ENCODE assay signal across 27 cellular contexts in the genomic region with DNA sequence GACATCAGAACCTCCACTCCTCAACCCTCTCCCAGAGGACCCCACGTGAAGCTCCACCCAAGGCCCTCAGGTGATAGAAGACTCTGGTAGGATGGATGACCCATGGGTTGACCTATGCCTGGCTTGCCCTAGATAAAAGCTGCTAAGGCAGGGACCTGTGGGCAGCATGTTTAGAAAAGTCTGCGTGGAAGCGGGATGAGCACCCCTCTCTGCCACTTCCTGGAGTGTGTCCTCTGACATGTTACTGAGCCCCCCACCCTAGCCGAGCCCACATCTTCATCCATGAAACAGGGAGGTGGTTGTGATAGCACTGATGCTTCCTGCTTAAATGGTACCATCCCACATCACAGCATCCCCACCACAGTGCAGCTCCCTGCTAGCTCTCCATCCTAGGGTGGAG.
"Had no signal": no experiment of that assay in that cellular context is flagged by ENCODE, and none has a peak within 500 bp of the region (broad histone marks: within the 10 kb centered on the region; RNA-seq: fewer than 3 reads in every experiment).

No MANE protein-coding gene starts in this region.

- H3K4me1 Mint-ChIP-seq: stimulated activated effector memory CD8-positive, alpha-beta T cell treated with anti-CD3 and anti-CD28 coated beads, Interleukin-12 subunit alpha, Interleukin-12 subunit beta, amount 100 ng/mL, for 72 hours; stimulated activated memory B cell treated with anti-CD40 and anti-IgM and Interleukin-4, amounts not matched to agents 10 μg/mL and 1 μg/mL and 100 μg/mL, for 72 hours; stimulated activated naive B cell treated with anti-CD40 and anti-IgM and Interleukin-4, amounts not matched to agents 10 μg/mL and 1 μg/mL and 100 μg/mL, for 72 hours; stimulated activated naive CD8-positive, alpha-beta T cell treated with anti-CD3 and anti-CD28 coated beads, Interleukin-15, amount 100 ng/mL, for 72 hours had no signal

- H3K9me3 Mint-ChIP-seq: stimulated activated effector memory CD8-positive, alpha-beta T cell treated with anti-CD3 and anti-CD28 coated beads, Interleukin-12 subunit alpha, Interleukin-12 subunit beta, amount 100 ng/mL, for 72 hours; stimulated activated memory B cell treated with anti-CD40 and anti-IgM and Interleukin-4, amounts not matched to agents 10 μg/mL and 1 μg/mL and 100 μg/mL, for 72 hours; stimulated activated naive B cell treated with anti-CD40 and anti-IgM and Interleukin-4, amounts not matched to agents 10 μg/mL and 1 μg/mL and 100 μg/mL, for 72 hours; stimulated activated naive CD8-positive, alpha-beta T cell treated with anti-CD3 and anti-CD28 coated beads, Interleukin-15, amount 100 ng/mL, for 72 hours; stimulated activated naive CD8-positive, alpha-beta T cell treated with anti-CD3 and anti-CD28 coated beads, Interleukin-15, Interleukin-2, amounts not matched to agents 100 ng/mL and 50 ng/mL, for 24 hours; type B pancreatic cell had no signal

- H3K4me3 ChIP-seq: stomach, suprapubic skin, testis, thoracic aorta, thyroid gland, tibial artery, tibial nerve, transverse colon, upper lobe of left lung, upper lobe of right lung, uterus, vagina had no signal

- H3K27ac ChIP-seq: stomach, suprapubic skin, testis, thoracic aorta, thyroid gland, tibial artery, tibial nerve, transverse colon, upper lobe of right lung, uterus, vagina had no signal

- H3K36me3 ChIP-seq: uterus had no signal

- DNase-seq: stimulated activated CD4-positive, alpha-beta T cell treated with anti-CD3 and anti-CD28 coated beads, Interleukin-2, amount 100 ng/mL, for 48 hours; stimulated activated CD4-positive, alpha-beta T cell treated with anti-CD3 and anti-CD28 coated beads, Interleukin-4, amount 100 ng/mL, for 1 hour; stimulated activated CD4-positive, alpha-beta T cell treated with anti-CD3 and anti-CD28 coated beads, Interleukin-4, amount 100 ng/mL, for 24 hours; stimulated activated CD4-positive, alpha-beta T cell treated with anti-CD3 and anti-CD28 coated beads, Interleukin-4, amount 100 ng/mL, for 4 hours; stimulated activated CD8-positive, alpha-beta memory T cell treated with anti-CD3 and anti-CD28 coated beads, Interleukin-4, amount 100 ng/mL, for 48 hours; stimulated activated naive B cell treated with anti-CD40 and anti-IgM and Interleukin-4, amounts not matched to agents 10 μg/mL and 1 μg/mL and 100 μg/mL, for 72 hours; stimulated activated naive CD4-positive, alpha-beta T cell; stimulated activated naive CD4-positive, alpha-beta T cell treated with Interleukin-2 at 50 U/mL for 16 hours; stimulated activated naive CD8-positive, alpha-beta T cell treated with anti-CD3 and anti-CD28 coated beads, Interleukin-15, amount 100 ng/mL, for 72 hours; stimulated activated naive CD8-positive, alpha-beta T cell treated with anti-CD3 and anti-CD28 coated beads, Interleukin-15, Interleukin-2, amounts not matched to agents 100 U/mL and 50 U/mL, for 24 hours; stomach; substantia nigra; testis; thyroid gland; tibial artery; transverse colon; upper lobe of left lung; upper lobe of right lung; uterus had no signal

- H3K9me3 ChIP-seq: stomach, suprapubic skin, testis, thoracic aorta, thyroid gland, tibial artery, tibial nerve, transverse colon, upper lobe of left lung, upper lobe of right lung, uterus, vagina had no signal

- H3K27me3 ChIP-seq: stomach, suprapubic skin, testis, thyroid gland, tibial artery, tibial nerve, transverse colon, upper lobe of left lung, upper lobe of right lung, uterus, vagina had no signal

- H3K4me3 Mint-ChIP-seq: stimulated activated effector memory CD8-positive, alpha-beta T cell treated with anti-CD3 and anti-CD28 coated beads, Interleukin-12 subunit alpha, Interleukin-12 subunit beta, amount 100 ng/mL, for 72 hours; stimulated activated memory B cell treated with anti-CD40 and anti-IgM and Interleukin-4, amounts not matched to agents 10 μg/mL and 1 μg/mL and 100 μg/mL, for 72 hours; stimulated activated naive B cell treated with anti-CD40 and anti-IgM and Interleukin-4, amounts not matched to agents 10 μg/mL and 1 μg/mL and 100 μg/mL, for 72 hours; stimulated activated naive CD8-positive, alpha-beta T cell treated with anti-CD3 and anti-CD28 coated beads, Interleukin-15, amount 100 ng/mL, for 72 hours; stimulated activated naive CD8-positive, alpha-beta T cell treated with anti-CD3 and anti-CD28 coated beads, Interleukin-15, Interleukin-2, amounts not matched to agents 100 ng/mL and 50 ng/mL, for 24 hours; type B pancreatic cell had no signal

- H3K4me1 ChIP-seq: stomach, suprapubic skin, testis, tibial artery, tibial nerve, upper lobe of left lung, upper lobe of right lung, uterus, vagina had no signal

- H3K27ac Mint-ChIP-seq: stimulated activated effector memory CD8-positive, alpha-beta T cell treated with anti-CD3 and anti-CD28 coated beads, Interleukin-12 subunit alpha, Interleukin-12 subunit beta, amount 100 ng/mL, for 72 hours; stimulated activated memory B cell treated with anti-CD40 and anti-IgM and Interleukin-4, amounts not matched to agents 10 μg/mL and 1 μg/mL and 100 μg/mL, for 72 hours; stimulated activated naive B cell treated with anti-CD40 and anti-IgM and Interleukin-4, amounts not matched to agents 10 μg/mL and 1 μg/mL and 100 μg/mL, for 72 hours; stimulated activated naive CD8-positive, alpha-beta T cell treated with anti-CD3 and anti-CD28 coated beads, Interleukin-15, amount 100 ng/mL, for 72 hours; stimulated activated naive CD8-positive, alpha-beta T cell treated with anti-CD3 and anti-CD28 coated beads, Interleukin-15, Interleukin-2, amounts not matched to agents 100 ng/mL and 50 ng/mL, for 24 hours; type B pancreatic cell had no signal

- H3K27me3 Mint-ChIP-seq: stimulated activated memory B cell treated with anti-CD40 and anti-IgM and Interleukin-4, amounts not matched to agents 10 μg/mL and 1 μg/mL and 100 μg/mL, for 72 hours; stimulated activated naive CD8-positive, alpha-beta T cell treated with anti-CD3 and anti-CD28 coated beads, Interleukin-15, amount 100 ng/mL, for 72 hours; stimulated activated naive CD8-positive, alpha-beta T cell treated with anti-CD3 and anti-CD28 coated beads, Interleukin-15, Interleukin-2, amounts not matched to agents 100 ng/mL and 50 ng/mL, for 24 hours; type B pancreatic cell had no signal

- ATAC-seq: stimulated activated effector memory CD8-positive, alpha-beta T cell treated with anti-CD3 and anti-CD28 coated beads, Interleukin-12 subunit alpha, Interleukin-12 subunit beta, amount 100 ng/mL, for 72 hours; stimulated activated memory B cell treated with anti-CD40 and anti-IgM and Interleukin-4, amounts not matched to agents 10 μg/mL and 1 μg/mL and 100 μg/mL, for 72 hours; stimulated activated naive B cell treated with anti-CD40 and anti-IgM and Interleukin-4, amounts not matched to agents 10 μg/mL and 1 μg/mL and 100 μg/mL, for 72 hours; stimulated activated naive CD8-positive, alpha-beta T cell treated with anti-CD3 and anti-CD28 coated beads, Interleukin-15, amount 100 ng/mL, for 72 hours; stimulated activated naive CD8-positive, alpha-beta T cell treated with anti-CD3 and anti-CD28 coated beads, Interleukin-15, Interleukin-2, amounts not matched to agents 100 U/mL and 50 U/mL, for 24 hours; upper lobe of right lung had no signal

- H3K36me3 Mint-ChIP-seq: stimulated activated effector memory CD8-positive, alpha-beta T cell treated with anti-CD3 and anti-CD28 coated beads, Interleukin-12 subunit alpha, Interleukin-12 subunit beta, amount 100 ng/mL, for 72 hours; stimulated activated memory B cell treated with anti-CD40 and anti-IgM and Interleukin-4, amounts not matched to agents 10 μg/mL and 1 μg/mL and 100 μg/mL, for 72 hours; stimulated activated naive B cell treated with anti-CD40 and anti-IgM and Interleukin-4, amounts not matched to agents 10 μg/mL and 1 μg/mL and 100 μg/mL, for 72 hours had no signal
